ENCODE assay signal across 8 cellular contexts in the genomic region with DNA sequence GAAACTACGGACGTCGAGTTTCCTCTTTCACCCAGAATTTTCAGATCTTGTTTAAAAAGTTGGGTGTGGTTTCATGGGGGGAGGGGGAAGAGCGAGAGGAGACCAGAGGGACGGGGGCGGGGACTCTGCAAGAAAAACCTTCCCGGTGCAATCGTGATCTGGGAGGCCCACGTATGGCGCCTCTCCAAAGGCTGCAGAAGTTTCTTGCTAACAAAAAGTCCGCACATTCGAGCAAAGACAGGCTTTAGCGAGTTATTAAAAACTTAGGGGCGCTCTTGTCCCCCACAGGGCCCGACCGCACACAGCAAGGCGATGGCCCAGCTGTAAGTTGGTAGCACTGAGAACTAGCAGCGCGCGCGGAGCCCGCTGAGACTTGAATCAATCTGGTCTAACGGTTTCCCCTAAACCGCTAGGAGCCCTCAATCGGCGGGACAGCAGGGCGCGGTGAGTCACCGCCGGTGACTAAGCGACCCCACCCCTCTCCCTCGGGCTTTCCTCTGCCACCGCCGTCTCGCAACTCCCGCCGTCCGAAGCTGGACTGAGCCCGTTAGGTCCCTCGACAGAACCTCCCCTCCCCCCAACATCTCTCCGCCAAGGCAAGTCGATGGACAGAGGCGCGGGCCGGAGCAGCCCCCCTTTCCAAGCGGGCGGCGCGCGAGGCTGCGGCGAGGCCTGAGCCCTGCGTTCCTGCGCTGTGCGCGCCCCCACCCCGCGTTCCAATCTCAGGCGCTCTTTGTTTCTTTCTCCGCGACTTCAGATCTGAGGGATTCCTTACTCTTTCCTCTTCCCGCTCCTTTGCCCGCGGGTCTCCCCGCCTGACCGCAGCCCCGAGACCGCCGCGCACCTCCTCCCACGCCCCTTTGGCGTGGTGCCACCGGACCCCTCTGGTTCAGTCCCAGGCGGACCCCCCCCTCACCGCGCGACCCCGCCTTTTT. TPM values are rescaled to one million over a fixed set of nuclear protein-coding genes. Genes with fewer than 3 reads are reported as not detected.
DNase-seq lines count a peak whose midpoint lies in the region; ATAC-seq and TF ChIP-seq lines count a peak whose summit lies in the region.

A gene (plus strand): TSS at position 161 of the 935 bp plus-strand sequence. CDS start 1,182 bp downstream, outside the sequence.

- peaks cover 50% of the 10 kb centered on the region for H3K4me1 Mint-ChIP-seq in activated naive CD4-positive, alpha-beta T cell treated with anti-CD3 and anti-CD28 coated beads, Interleukin-2, amount 10 ng/mL, durations not matched to agents 7 days and 5 days

- intact Hi-C loops in testis (cut with DNase I; ENCODE audit: low total_unique reads): no loop called here

- peak; percentile 94 for DNase-seq in ACHN
- peak; percentile 23 for DNase-seq in SK-N-DZ (ENCODE audit: low spot score)
- peak; percentile 90 for DNase-seq in activated naive CD4-positive, alpha-beta T cell treated with anti-CD3 and anti-CD28 coated beads, Interleukin-2, amount 10 ng/mL, durations not matched to agents 7 days and 5 days
- peak; percentile 59 for DNase-seq in germinal center (ENCODE audit: low spot score)
- DNase-seq in osteoblast (ENCODE audit: insufficient read length, low spot score, missing footprints): peak; percentile 91
- DNase-seq in testis: peak; percentile 92

- no peaks in the 10 kb centered on the region for H3K9me3 ChIP-seq in osteoblast (ENCODE audit: low read depth, low read length)
- H3K9me3 ChIP-seq in testis: no peaks in the 10 kb centered on the region

- H3K36me3 ChIP-seq in osteoblast (ENCODE audit: insufficient read depth, low read length) (peaks cover 34% of the 10 kb centered on the region), testis (ENCODE audit: low read depth, missing control alignments) (no peaks in the 10 kb centered on the region)

- H3K4me3 Mint-ChIP-seq in activated naive CD4-positive, alpha-beta T cell treated with anti-CD3 and anti-CD28 coated beads, Interleukin-2, amount 10 ng/mL, durations not matched to agents 7 days and 5 days: peak within 1 kb of the TSS; percentile 91

- H4K20me1 ChIP-seq in osteoblast (ENCODE audit: insufficient read depth, low read length): peaks cover 40% of the 10 kb centered on the region

- peaks cover 50% of the 10 kb centered on the region for H3K79me2 ChIP-seq in osteoblast (ENCODE audit: insufficient read depth, low read length)

- no peak for TF ChIP-seq CTCF in osteoblast (IDR thresholded peaks at IDR 0.05; ENCODE audit: extremely low read depth, low read depth, low read length)
- TF ChIP-seq CTCF in testis (IDR thresholded peaks at IDR 0.05): no peak

- peaks cover 44% of the 10 kb centered on the region for H3K36me3 Mint-ChIP-seq in activated naive CD4-positive, alpha-beta T cell treated with anti-CD3 and anti-CD28 coated beads, Interleukin-2, amount 10 ng/mL, durations not matched to agents 7 days and 5 days

- ATAC-seq in GM18873 (IDR thresholded peaks at IDR 0.05; ENCODE audit: low FRiP score, unreplicated experiment) (peak; percentile 35), HG03175 (IDR thresholded peaks at IDR 0.05; ENCODE audit: unreplicated experiment) (peak; percentile 37)

- WGBS in testis, 2 donors: 0 to 1% methylated on average over 35 to 77 of the region's 78 CpGs

- CTCF ChIA-PET in activated naive CD4-positive, alpha-beta T cell treated with anti-CD3 and anti-CD28 coated beads, Interleukin-2, amount 10 ng/mL, durations not matched to agents 7 days and 5 days (lab: Charles Lee): interaction anchor here (0.6 to 2.8 kb wide), 8 partner anchors 11 to 203 kb away, joined by 3 to 24 read pairs (median 6); no protein-coding TSS in a partner anchor

- H3K27ac ChIP-seq in osteoblast (ENCODE audit: low read depth, low read length) (peak within 1 kb of the TSS; percentile 88), testis (peak within 1 kb of the TSS; percentile 98 to 100)

- H3K4me1 ChIP-seq in osteoblast (ENCODE audit: insufficient read depth, low read length): peaks cover 33% of the 10 kb centered on the region
- H3K4me1 ChIP-seq in testis: peaks cover 26% of the 10 kb centered on the region

- no peaks in the 10 kb centered on the region for H3K9me3 Mint-ChIP-seq in activated naive CD4-positive, alpha-beta T cell treated with anti-CD3 and anti-CD28 coated beads, Interleukin-2, amount 10 ng/mL, durations not matched to agents 7 days and 5 days

- peaks cover 13% of the 10 kb centered on the region for H3K27me3 Mint-ChIP-seq in activated naive CD4-positive, alpha-beta T cell treated with anti-CD3 and anti-CD28 coated beads, Interleukin-2, amount 10 ng/mL, durations not matched to agents 7 days and 5 days

- H3K4me2 ChIP-seq in osteoblast (ENCODE audit: insufficient read depth, low read length): peak within 1 kb of the TSS; percentile 95

- no peaks in the 10 kb centered on the region for H3K27me3 ChIP-seq in osteoblast (ENCODE audit: insufficient read depth, low read length)
- H3K27me3 ChIP-seq in testis: no peaks in the 10 kb centered on the region

- H2AFZ ChIP-seq in osteoblast (ENCODE audit: low read length): peak within 1 kb of the TSS; percentile 74

- in situ Hi-C loops in ACHN (cut with HindIII; ENCODE audit: low pct_ligation_motif_present, low pct_unique_long_range_greater_than_20kb, low sequenced_read_pairs): loop anchor here (25.0 kb wide), 1 partner anchor 366 kb away; no protein-coding TSS in a partner anchor

- H3K27ac Mint-ChIP-seq in activated naive CD4-positive, alpha-beta T cell treated with anti-CD3 and anti-CD28 coated beads, Interleukin-2, amount 10 ng/mL, durations not matched to agents 7 days and 5 days: peak within 1 kb of the TSS; percentile 99

- H3K4me3 ChIP-seq in osteoblast (ENCODE audit: insufficient read depth, low read length) (peak within 1 kb of the TSS; percentile 95), testis (peak within 1 kb of the TSS; percentile 89 to 95)

- TF ChIP-seq POLR2A in testis (IDR thresholded peaks at IDR 0.05): no peak

RNA-seq across cellular contexts. Expression of the gene that starts here (rescaled TPM):
- polyA plus RNA-seq in SK-N-DZ (2014; cell fraction: cytosol; rRNA removed): 117 and 143 TPM in 2 replicates
- 47.9 and 64.0 TPM in 2 replicates for polyA plus RNA-seq in SK-N-DZ (2014; cell fraction: nucleus; rRNA removed)
- total RNA-seq in osteoblast (10,072 and 10,643 TPM in 2 replicates), testis (1,000 to 10,000 TPM in 1 of 2 donors, 100 to 1,000 TPM in 1; 758 to 1,483 TPM)
- 938 TPM for polyA plus RNA-seq in testis (ENCODE audit: insufficient read depth, low read depth, low replicate concordance)

Comparison
In these comparisons a context has a peak if more than half of its experiments do, and no peak if none do; other contexts are left out.
1. Peak in every context shown above with its lines: DNase-seq, ATAC-seq, H3K4me3 ChIP-seq and H3K27ac ChIP-seq.
2. DNase-seq: peak in every context shown above with its lines; median percentile 94 in ACHN; 92 in testis; 91 in osteoblast; 90 in activated naive CD4-positive, alpha-beta T cell treated with anti-CD3 and anti-CD28 coated beads, Interleukin-2, amount 10 ng/mL, durations not matched to agents 7 days and 5 days; 59 in germinal center; 23 in SK-N-DZ.